Comparison of ENCODE assay signal across 8 cellular contexts in genomic region chr2:227518278-227518865, GRCh38. TPM values are rescaled to one million over a fixed set of nuclear protein-coding genes. Genes with fewer than 3 reads are reported as not detected.
DNase-seq lines count a peak whose midpoint lies in the region; ATAC-seq, FAIRE-seq and TF ChIP-seq lines count a peak whose summit lies in the region.
"Not testable (repeated sequence)": the region's sequence is repeated elsewhere in the genome, so short reads cannot be mapped to it uniquely, and the experiment has no call there.

No MANE protein-coding gene starts in this region.

- H3K27ac ChIP-seq in epithelial cell of prostate (peak overlapping the region; percentile 58), neutrophil (peak overlapping the region; percentile 71), thoracic aorta (peak overlapping the region; percentile 48 to 58)

- H3K4me1 ChIP-seq in neutrophil (ENCODE audit: control insufficient read depth in 1 of 2, insufficient read depth in 1 of 2, low read depth in 1 of 2, low read length in 1 of 2), result peaks cover 47 to 52% of the 10 kb centered on the region in 2 experiments
- H3K4me1 ChIP-seq in thoracic aorta (ENCODE audit: control insufficient read depth in 1 of 2, low read depth in 2 of 2), result peaks cover 43% of the 10 kb centered on the region in 2 donors

- not testable (repeated sequence) for H3K9me3 ChIP-seq in neutrophil, thoracic aorta

- peak; percentile 18 for DNase-seq in Daoy (ENCODE audit: low read depth)
- peak; percentile 45 for DNase-seq in RCC 7860 (ENCODE audit: low spot score)
- DNase-seq in astrocyte of the hippocampus (ENCODE audit: low read depth, low spot score), result peak; percentile 47
- DNase-seq in epithelial cell of prostate (ENCODE audit: low read depth, low spot score), result peak; percentile 16
- DNase-seq in Right ventricle myocardium superior; thoracic aorta (ENCODE audit: low spot score): not testable (repeated sequence)

- intact Hi-C loops in Right ventricle myocardium superior (cut with DNase I), result not testable (repeated sequence)

- not testable (repeated sequence) for H3K27me3 ChIP-seq in neutrophil; thoracic aorta (replicated peaks; ENCODE audit: insufficient read depth)

- peak; percentile 82 for FAIRE-seq in RCC 7860 (lab: Jason Lieb, UNC)

- TF ChIP-seq CTCF in neutrophil (IDR thresholded peaks at IDR 0.05); thoracic aorta (IDR thresholded peaks at IDR 0.05): not testable (repeated sequence)

- peaks cover 13% of the 10 kb centered on the region for H3K36me3 ChIP-seq in neutrophil
- not testable (repeated sequence) for H3K36me3 ChIP-seq in thoracic aorta

- ATAC-seq in HG02759 (IDR thresholded peaks at IDR 0.05; ENCODE audit: unreplicated experiment), result peak; percentile 46
- peak; percentile 21 for ATAC-seq in Right ventricle myocardium superior (ENCODE audit: poor library complexity)
- not testable (repeated sequence) for ATAC-seq in thoracic aorta (ENCODE audit: insufficient number of reproducible peaks, low FRiP score, low read depth)

- not testable (repeated sequence) for H3K4me3 ChIP-seq in neutrophil (ENCODE audit: low read depth in 1 of 2, low read length in 1 of 2); thoracic aorta

RNA-seq across cellular contexts. Expression of gene AGFG1, which starts 46.4 kb away (rescaled TPM):
- 41.0 and 49.9 TPM in 2 replicates for total RNA-seq in Daoy (2014; rRNA removed; shearing (Covaris generic))
- total RNA-seq in Right ventricle myocardium superior, result 55.7 TPM
- total RNA-seq in thoracic aorta, result 10 to 100 TPM; 85.9 to 89.4 TPM
